10 cellular contexts compared by ENCODE assay signal in genomic region chr3:152381881-152382295, GRCh38.
DNase-seq lines count a peak whose midpoint lies in the region; ATAC-seq and TF ChIP-seq lines count a peak whose summit lies in the region.
"Had no signal": no experiment of that assay in that cellular context is flagged by ENCODE, and none has a peak within 500 bp of the region (broad histone marks: within the 10 kb centered on the region; RNA-seq: fewer than 3 reads in every experiment).

No MANE protein-coding gene starts in this region.

- H3K9ac ChIP-seq in MM.1S (ENCODE audit: low read length) (peak overlapping the region; percentile 2; the same call in 1 of the 2 replicates), subcutaneous abdominal adipose tissue (ENCODE audit: low read length in 5 of 5) (peak overlapping the region; percentile 11 to 71 (median 56))

- H3K4me3 ChIP-seq in MM.1S (ENCODE audit: low read length) (peak overlapping the region; percentile 30), fibroblast of pulmonary artery (replicated peaks; ENCODE audit: low read depth, low read length) (peak overlapping the region; percentile 39), subcutaneous abdominal adipose tissue (ENCODE audit: low read depth in 1 of 5, low read length in 5 of 5) (peak overlapping the region in 4 of 5 donors; percentile 21 to 55 (median 39))

- H3K9me3 ChIP-seq in MM.1S (replicated peaks; ENCODE audit: insufficient read depth, low read length) (no peaks in the 10 kb centered on the region), subcutaneous abdominal adipose tissue (ENCODE audit: control insufficient read depth in 5 of 5, low read length in 5 of 5) (no peaks in the 10 kb centered on the region)

- no peak for DNase-seq in activated CD4-positive, alpha-beta T cell treated with anti-CD3 and anti-CD28 coated beads, Interleukin-2, amount 10 ng/mL, durations not matched to agents 7 days and 5 days
- no peak for DNase-seq in activated CD4-positive, alpha-beta T cell treated with anti-CD3 and anti-CD28 coated beads for 48 hours
- peak; percentile 12 for DNase-seq in MM.1S
- no peak for DNase-seq in fibroblast of pulmonary artery (ENCODE audit: low read depth)
- no peak for DNase-seq in occipital lobe (lab: John Stamatoyannopoulos, UW)
- no peak for DNase-seq in GM20000 (ENCODE audit: low spot score)
- DNase-seq: NK-92 treated with Interleukin-12 subunit alpha and Interleukin-12 subunit beta, amount 100 ng/mL, for 24 hours; posterior cingulate gyrus had no signal

- POLR2A ChIA-PET in activated CD4-positive, alpha-beta T cell treated with anti-CD3 and anti-CD28 coated beads, Interleukin-2, amount 10 ng/mL, durations not matched to agents 7 days and 5 days (lab: Charles Lee) = no interaction called here

- H3K9me3 Mint-ChIP-seq in activated CD4-positive, alpha-beta T cell treated with anti-CD3 and anti-CD28 coated beads, Interleukin-2, amount 10 ng/mL, durations not matched to agents 7 days and 5 days = no peaks in the 10 kb centered on the region

- H3K36me3 ChIP-seq in MM.1S (replicated peaks; ENCODE audit: insufficient read depth, low read length) = no peaks in the 10 kb centered on the region
- peaks cover 0 to 10% (median 0%) of the 10 kb centered on the region in 5 donors for H3K36me3 ChIP-seq in subcutaneous abdominal adipose tissue (ENCODE audit: control insufficient read depth in 5 of 5, insufficient read depth in 5 of 5, low read length in 5 of 5)

- CTCF ChIA-PET in activated CD4-positive, alpha-beta T cell treated with anti-CD3 and anti-CD28 coated beads, Interleukin-2, amount 10 ng/mL, durations not matched to agents 7 days and 5 days (lab: Charles Lee) = interaction anchor here (0.6 to 0.9 kb wide), 2 partner anchors 12 to 188 kb away, joined by 3 to 6 read pairs; no protein-coding TSS in a partner anchor

- no peak overlapping the region for H2AFZ ChIP-seq in MM.1S (ENCODE audit: low read length)

- H4K20me1 ChIP-seq in MM.1S (ENCODE audit: insufficient read depth, low read length) = peaks cover 19% of the 10 kb centered on the region; the same call in 1 of the 2 replicates

- peak overlapping the region; percentile 51 for H3K27ac Mint-ChIP-seq in activated CD4-positive, alpha-beta T cell treated with anti-CD3 and anti-CD28 coated beads, Interleukin-2, amount 10 ng/mL, durations not matched to agents 7 days and 5 days

- H3K27ac ChIP-seq in MM.1S (ENCODE audit: low read length) (peak overlapping the region; percentile 12; the same call in 1 of the 2 replicates), subcutaneous abdominal adipose tissue (ENCODE audit: low read depth, low read length) (peak overlapping the region; percentile 81)

- no peak for TF ChIP-seq CTCF in MM.1S (IDR thresholded peaks at IDR 0.05; ENCODE audit: low read length)
- TF ChIP-seq CTCF in fibroblast of pulmonary artery (IDR thresholded peaks at IDR 0.05; ENCODE audit: low read length, missing control alignments) = no peak
- no peak for TF ChIP-seq CTCF in GM20000 (IDR thresholded peaks at IDR 0.05; ENCODE audit: extremely low read depth, missing control alignments)

- peaks cover 99% of the 10 kb centered on the region for H3K79me2 ChIP-seq in MM.1S (ENCODE audit: low read length)

- no peaks in the 10 kb centered on the region for H3K27me3 Mint-ChIP-seq in activated CD4-positive, alpha-beta T cell treated with anti-CD3 and anti-CD28 coated beads, Interleukin-2, amount 10 ng/mL, durations not matched to agents 7 days and 5 days

- peaks cover 42% of the 10 kb centered on the region for H3K36me3 Mint-ChIP-seq in activated CD4-positive, alpha-beta T cell treated with anti-CD3 and anti-CD28 coated beads, Interleukin-2, amount 10 ng/mL, durations not matched to agents 7 days and 5 days (ENCODE audit: low read depth)

- H3K4me3 Mint-ChIP-seq in activated CD4-positive, alpha-beta T cell treated with anti-CD3 and anti-CD28 coated beads, Interleukin-2, amount 10 ng/mL, durations not matched to agents 7 days and 5 days = peak overlapping the region; percentile 17

- peak overlapping the region; percentile 43 for H3K4me2 ChIP-seq in MM.1S (ENCODE audit: low read depth, low read length)

- H3K9me2 ChIP-seq in MM.1S (replicated peaks; ENCODE audit: insufficient read depth, low read length) = no peaks in the 10 kb centered on the region

- ATAC-seq in HG03460 (IDR thresholded peaks at IDR 0.05; ENCODE audit: unreplicated experiment) = no peak

- peaks cover 55% of the 10 kb centered on the region for H3K4me1 Mint-ChIP-seq in activated CD4-positive, alpha-beta T cell treated with anti-CD3 and anti-CD28 coated beads, Interleukin-2, amount 10 ng/mL, durations not matched to agents 7 days and 5 days

- peaks cover 21% of the 10 kb centered on the region for H3F3A ChIP-seq in MM.1S (ENCODE audit: insufficient read depth, low read length)

- H3K27me3 ChIP-seq in MM.1S (replicated peaks; ENCODE audit: insufficient read depth, low read length) (no peaks in the 10 kb centered on the region), subcutaneous abdominal adipose tissue (ENCODE audit: control insufficient read depth in 5 of 5, insufficient read depth in 4 of 5, low read length in 5 of 5) (no peaks in the 10 kb centered on the region)

- H3K4me1 ChIP-seq in MM.1S (ENCODE audit: low read length) = peaks cover 21% of the 10 kb centered on the region; the same call in 1 of the 2 replicates
- peaks cover 0 to 48% (median 36%) of the 10 kb centered on the region in 5 donors for H3K4me1 ChIP-seq in subcutaneous abdominal adipose tissue (ENCODE audit: control insufficient read depth in 5 of 5, insufficient read depth in 5 of 5, low read length in 5 of 5)
